ENCODE assay signal across 8 cellular contexts in genomic region chr6:53349209-53349693, GRCh38. TPM values are rescaled to one million over a fixed set of nuclear protein-coding genes. Genes with fewer than 3 reads are reported as not detected.
DNase-seq lines count a peak whose midpoint lies in the region; ATAC-seq and TF ChIP-seq lines count a peak whose summit lies in the region.

No MANE protein-coding gene starts in this region.

- peaks cover 8% of the 10 kb centered on the region for H3K36me3 Mint-ChIP-seq in activated naive CD4-positive, alpha-beta T cell treated with anti-CD3 and anti-CD28 coated beads, Interleukin-2, amount 50 U/mL, for 24 hours
- H3K36me3 Mint-ChIP-seq in memory B cell, result peaks cover 11% of the 10 kb centered on the region

- in situ Hi-C loops in astrocyte of the spinal cord (cut with HindIII; ENCODE audit: low sequenced_read_pairs), result no loop called here

- H3K4me1 ChIP-seq in urinary bladder (ENCODE audit: insufficient read depth), result no peaks in the 10 kb centered on the region

- ATAC-seq in memory B cell (ENCODE audit: low read depth) (no peak), HG03196 (IDR thresholded peaks at IDR 0.05; ENCODE audit: unreplicated experiment) (no peak), HG03439 (IDR thresholded peaks at IDR 0.05; ENCODE audit: unreplicated experiment) (no peak), HG02642 (IDR thresholded peaks at IDR 0.05; ENCODE audit: poor library complexity, unreplicated experiment) (no peak)

- peak overlapping the region; percentile 93 for H3K27ac Mint-ChIP-seq in activated naive CD4-positive, alpha-beta T cell treated with anti-CD3 and anti-CD28 coated beads, Interleukin-2, amount 50 U/mL, for 24 hours
- peak overlapping the region; percentile 96 for H3K27ac Mint-ChIP-seq in memory B cell

- H3K4me3 ChIP-seq in astrocyte of the spinal cord (ENCODE audit: low read depth, low read length) (peak overlapping the region; percentile 75), urinary bladder (ENCODE audit: low read depth, low read length) (peak overlapping the region; percentile 91)

- H3K9me3 Mint-ChIP-seq in activated naive CD4-positive, alpha-beta T cell treated with anti-CD3 and anti-CD28 coated beads, Interleukin-2, amount 50 U/mL, for 24 hours, result no peaks in the 10 kb centered on the region
- no peaks in the 10 kb centered on the region for H3K9me3 Mint-ChIP-seq in memory B cell

- DNase-seq in activated naive CD4-positive, alpha-beta T cell (lab: John Stamatoyannopoulos, UW), result no peak
- no peak for DNase-seq in astrocyte of the spinal cord (ENCODE audit: low read depth, low spot score)
- DNase-seq in memory B cell (ENCODE audit: low spot score in 2 of 2), result no peak

- H3K4me3 Mint-ChIP-seq in activated naive CD4-positive, alpha-beta T cell treated with anti-CD3 and anti-CD28 coated beads, Interleukin-2, amount 50 U/mL, for 24 hours, result peak overlapping the region; percentile 92
- peak overlapping the region; percentile 95 for H3K4me3 Mint-ChIP-seq in memory B cell

- no peaks in the 10 kb centered on the region for H3K36me3 ChIP-seq in urinary bladder (ENCODE audit: insufficient read depth)

- TF ChIP-seq CTCF in astrocyte of the spinal cord (IDR thresholded peaks at IDR 0.05; ENCODE audit: low read depth, low read length), result no peak

- H3K27me3 Mint-ChIP-seq in activated naive CD4-positive, alpha-beta T cell treated with anti-CD3 and anti-CD28 coated beads, Interleukin-2, amount 50 U/mL, for 24 hours, result no peaks in the 10 kb centered on the region
- no peaks in the 10 kb centered on the region for H3K27me3 Mint-ChIP-seq in memory B cell

- 2% methylated on average over 15 of the region's 15 CpGs for WGBS in urinary bladder

- H3K4me1 Mint-ChIP-seq in activated naive CD4-positive, alpha-beta T cell treated with anti-CD3 and anti-CD28 coated beads, Interleukin-2, amount 50 U/mL, for 24 hours, result peaks cover 37% of the 10 kb centered on the region
- peaks cover 36% of the 10 kb centered on the region for H3K4me1 Mint-ChIP-seq in memory B cell

- peak overlapping the region; percentile 88 for H3K27ac ChIP-seq in urinary bladder (ENCODE audit: low read depth)

RNA-seq across cellular contexts. Expression of gene ELOVL5, which starts 0.5 kb away (rescaled TPM):
- total RNA-seq in urinary bladder, result 72.6 TPM
- 54.3 TPM for polyA plus RNA-seq in urinary bladder
